8 cellular contexts compared by ENCODE assay signal in the genomic region with DNA sequence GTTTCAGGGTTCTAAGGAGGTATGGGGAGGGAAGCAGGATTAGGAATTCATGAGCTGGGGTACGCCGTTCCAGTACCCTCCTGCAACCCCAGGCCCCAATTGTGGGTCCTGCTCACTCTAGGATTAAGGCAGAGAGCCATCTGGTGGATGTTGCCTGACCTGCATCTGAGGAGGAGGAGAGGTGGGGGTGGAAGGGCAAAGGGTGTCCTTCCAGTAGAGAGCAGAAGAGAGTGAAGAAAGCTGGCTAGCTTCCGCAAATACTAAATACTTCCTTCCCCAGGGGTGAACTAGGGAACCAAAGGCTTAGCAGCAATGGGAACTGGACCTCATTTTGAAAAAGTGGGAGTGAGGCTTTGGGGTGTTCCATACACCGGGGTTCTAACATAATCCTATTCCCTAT. TPM values are rescaled to one million over a fixed set of nuclear protein-coding genes. Genes with fewer than 3 reads are reported as not detected.
A peak's percentile ranks its signal among the peaks of the same experiment; 100 is the strongest.
DNase-seq lines count a peak whose midpoint lies in the region; ATAC-seq and TF ChIP-seq lines count a peak whose summit lies in the region.
"Had no signal": no experiment of that assay in that cellular context is flagged by ENCODE, and none has a peak within 500 bp of the region (broad histone marks: within the 10 kb centered on the region; RNA-seq: fewer than 3 reads in every experiment).

No MANE protein-coding gene starts in this region.

- peaks cover 5% of the 10 kb centered on the region; the same call in 1 of the 2 replicates for H4K20me1 ChIP-seq in Karpas-422 (ENCODE audit: insufficient read depth, low read depth, low read length)

- no peaks in the 10 kb centered on the region for H3K9me2 ChIP-seq in Karpas-422 (replicated peaks; ENCODE audit: insufficient read depth, low read length)

- no peak overlapping the region for H3K9ac ChIP-seq in Karpas-422 (ENCODE audit: low read length)

- H3K4me3 Mint-ChIP-seq in activated naive CD8-positive, alpha-beta T cell treated with anti-CD3 and anti-CD28 coated beads, Interleukin-2, amount 50 U/mL, for 24 hours = no peak overlapping the region

- H3K27ac ChIP-seq in Karpas-422 (ENCODE audit: low read length) = no peak overlapping the region

- no peak overlapping the region for H3K4me3 ChIP-seq in GM12865 (ENCODE audit: low read depth, low read length)
- no peak overlapping the region for H3K4me3 ChIP-seq in Karpas-422 (ENCODE audit: low read length)

- no peaks in the 10 kb centered on the region for H3K79me2 ChIP-seq in Karpas-422 (ENCODE audit: low read length)

- H3K27me3 Mint-ChIP-seq in activated naive CD8-positive, alpha-beta T cell treated with anti-CD3 and anti-CD28 coated beads, Interleukin-2, amount 50 U/mL, for 24 hours = no peaks in the 10 kb centered on the region

- intact Hi-C loops in cardiac septum (cut with DNase I) = loop anchor here (1.0 to 2.0 kb wide), 2 partner anchors 66 to 114 kb away; no protein-coding TSS in a partner anchor

- H3K9me3 Mint-ChIP-seq in activated naive CD8-positive, alpha-beta T cell treated with anti-CD3 and anti-CD28 coated beads, Interleukin-2, amount 50 U/mL, for 24 hours = no peaks in the 10 kb centered on the region

- peaks cover 11% of the 10 kb centered on the region for H3K4me1 Mint-ChIP-seq in activated naive CD8-positive, alpha-beta T cell treated with anti-CD3 and anti-CD28 coated beads, Interleukin-2, amount 50 U/mL, for 24 hours

- H2AFZ ChIP-seq in Karpas-422 (ENCODE audit: low read length) = no peak overlapping the region

- H3K27me3 ChIP-seq in Karpas-422 (ENCODE audit: low read length) = no peaks in the 10 kb centered on the region

- peak overlapping the region; percentile 34 for H3K27ac Mint-ChIP-seq in activated naive CD8-positive, alpha-beta T cell treated with anti-CD3 and anti-CD28 coated beads, Interleukin-2, amount 50 U/mL, for 24 hours

- peak; percentile 70 for DNase-seq in GM12865 (ENCODE audit: low read depth)
- peak; percentile 92 for DNase-seq in Karpas-422
- peak; percentile 13 to 55 for DNase-seq in SW 1271 (lab: John Stamatoyannopoulos, UW)
- peak; percentile 65 for DNase-seq in activated naive CD8-positive, alpha-beta T cell treated with anti-CD3 and anti-CD28 coated beads, Interleukin-2, amount 50 U/mL, for 24 hours
- peak; percentile 87 for DNase-seq in cardiac septum (ENCODE audit: low spot score)
- peak; percentile 64 for DNase-seq in putamen (ENCODE audit: low spot score)

- H3K36me3 ChIP-seq in Karpas-422 (ENCODE audit: insufficient read depth, low read length) = no peaks in the 10 kb centered on the region

- peaks cover 14% of the 10 kb centered on the region for H3K4me1 ChIP-seq in Karpas-422 (ENCODE audit: low read length)

- H3K4me2 ChIP-seq in Karpas-422 (ENCODE audit: low read depth, low read length, poor library complexity, severe bottlenecking) = no peak overlapping the region

- peak; percentile 79 for TF ChIP-seq CTCF in GM12865 (IDR thresholded peaks at IDR 0.05; ENCODE audit: insufficient read depth, low read depth, low read length, missing control alignments)

- no peaks in the 10 kb centered on the region for H3K9me3 ChIP-seq in Karpas-422 (ENCODE audit: low read length)

- peak; percentile 73 for ATAC-seq in activated naive CD8-positive, alpha-beta T cell treated with anti-CD3 and anti-CD28 coated beads, Interleukin-2, amount 50 U/mL, for 24 hours
- no peak for ATAC-seq in GM19324 (IDR thresholded peaks at IDR 0.05; ENCODE audit: low FRiP score, unreplicated experiment)

- H3K36me3 Mint-ChIP-seq in activated naive CD8-positive, alpha-beta T cell treated with anti-CD3 and anti-CD28 coated beads, Interleukin-2, amount 50 U/mL, for 24 hours (ENCODE audit: low read depth) = peaks cover 3% of the 10 kb centered on the region

RNA-seq across cellular contexts. Expression of a gene that starts 10.6 kb away (rescaled TPM):
- 2.3 and 4.6 TPM in 2 replicates for total RNA-seq in Karpas-422 (2014; rRNA removed; shearing (Covaris generic); ENCODE audit: low replicate concordance)
- total RNA-seq in cardiac septum = 4.2 TPM

RNA-seq across cellular contexts. Expression of a gene that starts 10.9 kb away (rescaled TPM):
- 29.0 and 45.3 TPM in 2 replicates for total RNA-seq in Karpas-422 (2014; rRNA removed; shearing (Covaris generic); ENCODE audit: low replicate concordance)
- total RNA-seq in cardiac septum = 86.0 TPM

RNA-seq across cellular contexts. Expression of a gene that starts 11.8 kb away (rescaled TPM):
- total RNA-seq in Karpas-422 (2014; rRNA removed; shearing (Covaris generic); ENCODE audit: low replicate concordance) = 96.5 and 102 TPM in 2 replicates
- total RNA-seq in cardiac septum = 79.3 TPM

RNA-seq across cellular contexts. Expression of a gene that starts 14.4 kb away (rescaled TPM):
- 0.26 TPM in 1 of 2 replicates, not detected in the other for total RNA-seq in Karpas-422 (2014; rRNA removed; shearing (Covaris generic); ENCODE audit: low replicate concordance)
- total RNA-seq in cardiac septum = not detected
- total RNA-seq: mononuclear cell had no signal

RNA-seq across cellular contexts. Expression of a gene that starts 21.2 kb away (rescaled TPM):
- total RNA-seq in Karpas-422 (2014; rRNA removed; shearing (Covaris generic); ENCODE audit: low replicate concordance) = 37.4 and 40.9 TPM in 2 replicates
- 46.4 TPM for total RNA-seq in cardiac septum

Comparison
In these comparisons a context has a peak if more than half of its experiments do, and no peak if none do; other contexts are left out.
1. DNase-seq: peak in every context shown above with its lines; median percentile 92 in Karpas-422; 87 in cardiac septum; 70 in GM12865; 65 in activated naive CD8-positive, alpha-beta T cell treated with anti-CD3 and anti-CD28 coated beads, Interleukin-2, amount 50 U/mL, for 24 hours; 64 in putamen; 34 in SW 1271.